ENCODE assay signal across 2 cellular contexts in the genomic region with DNA sequence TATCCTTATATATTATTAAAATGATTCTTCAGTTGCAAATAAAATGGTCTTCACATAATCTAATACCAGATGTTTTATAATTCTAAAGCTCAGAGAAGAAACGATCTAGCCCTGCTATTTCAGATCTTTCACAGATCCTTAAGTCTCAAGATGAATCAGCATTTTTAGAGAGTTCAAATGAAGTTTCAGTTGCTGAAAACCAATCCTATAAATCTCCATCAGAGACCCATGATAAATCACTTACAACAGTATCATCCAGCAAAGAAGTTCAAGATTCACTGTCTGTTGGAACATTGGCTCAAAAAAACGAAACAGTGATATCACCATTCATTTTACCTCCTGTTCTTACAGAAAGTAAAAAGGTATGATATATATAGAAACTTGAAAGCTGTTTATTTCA.
TF ChIP-seq lines count a peak whose summit lies in the region.

No MANE protein-coding gene starts in this region.

TF ChIP-seq in GM23338, 12 proteins besides CTCF, POLR2A, EP300 and RAD21:
- TF ChIP-seq, protein P1, sequence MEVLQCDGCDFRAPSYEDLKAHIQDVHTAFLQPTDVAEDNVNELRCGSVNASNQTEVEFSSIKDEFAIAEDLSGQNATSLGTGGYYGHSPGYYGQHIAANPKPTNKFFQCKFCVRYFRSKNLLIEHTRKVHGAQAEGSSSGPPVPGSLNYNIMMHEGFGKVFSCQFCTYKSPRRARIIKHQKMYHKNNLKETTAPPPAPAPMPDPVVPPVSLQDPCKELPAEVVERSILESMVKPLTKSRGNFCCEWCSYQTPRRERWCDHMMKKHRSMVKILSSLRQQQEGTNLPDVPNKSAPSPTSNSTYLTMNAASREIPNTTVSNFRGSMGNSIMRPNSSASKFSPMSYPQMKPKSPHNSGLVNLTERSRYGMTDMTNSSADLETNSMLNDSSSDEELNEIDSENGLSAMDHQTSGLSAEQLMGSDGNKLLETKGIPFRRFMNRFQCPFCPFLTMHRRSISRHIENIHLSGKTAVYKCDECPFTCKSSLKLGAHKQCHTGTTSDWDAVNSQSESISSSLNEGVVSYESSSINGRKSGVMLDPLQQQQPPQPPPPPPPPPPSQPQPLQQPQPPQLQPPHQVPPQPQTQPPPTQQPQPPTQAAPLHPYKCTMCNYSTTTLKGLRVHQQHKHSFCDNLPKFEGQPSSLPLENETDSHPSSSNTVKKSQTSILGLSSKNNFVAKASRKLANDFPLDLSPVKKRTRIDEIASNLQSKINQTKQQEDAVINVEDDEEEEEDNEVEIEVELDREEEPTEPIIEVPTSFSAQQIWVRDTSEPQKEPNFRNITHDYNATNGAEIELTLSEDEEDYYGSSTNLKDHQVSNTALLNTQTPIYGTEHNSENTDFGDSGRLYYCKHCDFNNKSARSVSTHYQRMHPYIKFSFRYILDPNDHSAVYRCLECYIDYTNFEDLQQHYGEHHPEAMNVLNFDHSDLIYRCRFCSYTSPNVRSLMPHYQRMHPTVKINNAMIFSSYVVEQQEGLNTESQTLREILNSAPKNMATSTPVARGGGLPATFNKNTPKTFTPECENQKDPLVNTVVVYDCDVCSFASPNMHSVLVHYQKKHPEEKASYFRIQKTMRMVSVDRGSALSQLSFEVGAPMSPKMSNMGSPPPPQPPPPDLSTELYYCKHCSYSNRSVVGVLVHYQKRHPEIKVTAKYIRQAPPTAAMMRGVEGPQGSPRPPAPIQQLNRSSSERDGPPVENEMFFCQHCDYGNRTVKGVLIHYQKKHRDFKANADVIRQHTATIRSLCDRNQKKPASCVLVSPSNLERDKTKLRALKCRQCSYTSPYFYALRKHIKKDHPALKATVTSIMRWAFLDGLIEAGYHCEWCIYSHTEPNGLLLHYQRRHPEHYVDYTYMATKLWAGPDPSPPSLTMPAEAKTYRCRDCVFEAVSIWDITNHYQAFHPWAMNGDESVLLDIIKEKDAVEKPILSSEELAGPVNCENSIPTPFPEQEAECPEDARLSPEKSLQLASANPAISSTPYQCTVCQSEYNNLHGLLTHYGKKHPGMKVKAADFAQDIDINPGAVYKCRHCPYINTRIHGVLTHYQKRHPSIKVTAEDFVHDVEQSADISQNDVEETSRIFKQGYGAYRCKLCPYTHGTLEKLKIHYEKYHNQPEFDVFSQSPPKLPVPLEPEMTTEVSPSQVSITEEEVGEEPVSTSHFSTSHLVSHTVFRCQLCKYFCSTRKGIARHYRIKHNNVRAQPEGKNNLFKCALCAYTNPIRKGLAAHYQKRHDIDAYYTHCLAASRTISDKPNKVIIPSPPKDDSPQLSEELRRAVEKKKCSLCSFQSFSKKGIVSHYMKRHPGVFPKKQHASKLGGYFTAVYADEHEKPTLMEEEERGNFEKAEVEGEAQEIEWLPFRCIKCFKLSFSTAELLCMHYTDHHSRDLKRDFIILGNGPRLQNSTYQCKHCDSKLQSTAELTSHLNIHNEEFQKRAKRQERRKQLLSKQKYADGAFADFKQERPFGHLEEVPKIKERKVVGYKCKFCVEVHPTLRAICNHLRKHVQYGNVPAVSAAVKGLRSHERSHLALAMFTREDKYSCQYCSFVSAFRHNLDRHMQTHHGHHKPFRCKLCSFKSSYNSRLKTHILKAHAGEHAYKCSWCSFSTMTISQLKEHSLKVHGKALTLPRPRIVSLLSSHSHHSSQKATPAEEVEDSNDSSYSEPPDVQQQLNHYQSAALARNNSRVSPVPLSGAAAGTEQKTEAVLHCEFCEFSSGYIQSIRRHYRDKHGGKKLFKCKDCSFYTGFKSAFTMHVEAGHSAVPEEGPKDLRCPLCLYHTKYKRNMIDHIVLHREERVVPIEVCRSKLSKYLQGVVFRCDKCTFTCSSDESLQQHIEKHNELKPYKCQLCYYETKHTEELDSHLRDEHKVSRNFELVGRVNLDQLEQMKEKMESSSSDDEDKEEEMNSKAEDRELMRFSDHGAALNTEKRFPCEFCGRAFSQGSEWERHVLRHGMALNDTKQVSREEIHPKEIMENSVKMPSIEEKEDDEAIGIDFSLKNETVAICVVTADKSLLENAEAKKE (CRISPR knock-in tag; IDR thresholded peaks at IDR 0.05): no peak
- TF ChIP-seq ZNF114 (CRISPR knock-in tag; IDR thresholded peaks at IDR 0.05) (no peak), ETS1 (IDR thresholded peaks at IDR 0.05) (no peak), ZNF331 (CRISPR knock-in tag; IDR thresholded peaks at IDR 0.05; ENCODE audit: low read depth) (no peak), EZH2 (IDR thresholded peaks at IDR 0.05; ENCODE audit: low read depth, unreplicated experiment) (no peak)

TF ChIP-seq in K562, 482 proteins besides CTCF, POLR2A, EP300 and RAD21 (continued from another document and continues in another):
- TF ChIP-seq E2F8 (IDR thresholded peaks at IDR 0.05; ENCODE audit: low read depth, partially characterized antibody) (no peak), SIN3B (IDR thresholded peaks at IDR 0.05; ENCODE audit: low read depth) (no peak), NCOA1 (IDR thresholded peaks at IDR 0.05; ENCODE audit: low read depth) (no peak), MEIS2 (IDR thresholded peaks at IDR 0.05; ENCODE audit: partially characterized antibody) (peak; percentile 61), ZNF695 (CRISPR knock-in tag; IDR thresholded peaks at IDR 0.05) (no peak), CUX1 (CRISPR knock-in tag; IDR thresholded peaks at IDR 0.05) (no peak), NR2F6 (CRISPR knock-in tag; IDR thresholded peaks at IDR 0.05) (no peak), MYBL2 (IDR thresholded peaks at IDR 0.05; ENCODE audit: low read depth) (no peak), MYBL2 (CRISPR knock-in tag; IDR thresholded peaks at IDR 0.05; ENCODE audit: borderline replicate concordance) (no peak), TCF15 (CRISPR knock-in tag; IDR thresholded peaks at IDR 0.05) (no peak), NCOR1 (IDR thresholded peaks at IDR 0.05) (no peak), HOXB6 (CRISPR knock-in tag; IDR thresholded peaks at IDR 0.05; ENCODE audit: borderline replicate concordance) (no peak), FOXP4 (CRISPR knock-in tag; IDR thresholded peaks at IDR 0.05; ENCODE audit: borderline replicate concordance) (no peak), ZNF232 (CRISPR knock-in tag; IDR thresholded peaks at IDR 0.05) (no peak), SAFB (IDR thresholded peaks at IDR 0.05; ENCODE audit: borderline replicate concordance, low read depth, low read length) (no peak), ZNF584 (CRISPR knock-in tag; IDR thresholded peaks at IDR 0.05; ENCODE audit: low read depth) (no peak), CHCHD3 (CRISPR knock-in tag; IDR thresholded peaks at IDR 0.05) (no peak), ZNF384 (IDR thresholded peaks at IDR 0.05; ENCODE audit: low read depth, low read length) (no peak), MED1 (CRISPR knock-in tag; IDR thresholded peaks at IDR 0.05; ENCODE audit: borderline replicate concordance) (no peak), TCF3 (CRISPR knock-in tag; IDR thresholded peaks at IDR 0.05) (no peak), ZNF589 (CRISPR knock-in tag; IDR thresholded peaks at IDR 0.05; ENCODE audit: low read depth) (no peak), MAFK (IDR thresholded peaks at IDR 0.05; ENCODE audit: low read length) (peak; percentile 70), ELK3 (CRISPR knock-in tag; IDR thresholded peaks at IDR 0.05) (no peak), ZNF24 (IDR thresholded peaks at IDR 0.05) (no peak), NFE2 (IDR thresholded peaks at IDR 0.05; ENCODE audit: low read depth) (peak; percentile 85)
- TF ChIP-seq, protein P2, sequence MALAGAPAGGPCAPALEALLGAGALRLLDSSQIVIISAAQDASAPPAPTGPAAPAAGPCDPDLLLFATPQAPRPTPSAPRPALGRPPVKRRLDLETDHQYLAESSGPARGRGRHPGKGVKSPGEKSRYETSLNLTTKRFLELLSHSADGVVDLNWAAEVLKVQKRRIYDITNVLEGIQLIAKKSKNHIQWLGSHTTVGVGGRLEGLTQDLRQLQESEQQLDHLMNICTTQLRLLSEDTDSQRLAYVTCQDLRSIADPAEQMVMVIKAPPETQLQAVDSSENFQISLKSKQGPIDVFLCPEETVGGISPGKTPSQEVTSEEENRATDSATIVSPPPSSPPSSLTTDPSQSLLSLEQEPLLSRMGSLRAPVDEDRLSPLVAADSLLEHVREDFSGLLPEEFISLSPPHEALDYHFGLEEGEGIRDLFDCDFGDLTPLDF (CRISPR knock-in tag; IDR thresholded peaks at IDR 0.05): no peak
- TF ChIP-seq, protein P3, sequence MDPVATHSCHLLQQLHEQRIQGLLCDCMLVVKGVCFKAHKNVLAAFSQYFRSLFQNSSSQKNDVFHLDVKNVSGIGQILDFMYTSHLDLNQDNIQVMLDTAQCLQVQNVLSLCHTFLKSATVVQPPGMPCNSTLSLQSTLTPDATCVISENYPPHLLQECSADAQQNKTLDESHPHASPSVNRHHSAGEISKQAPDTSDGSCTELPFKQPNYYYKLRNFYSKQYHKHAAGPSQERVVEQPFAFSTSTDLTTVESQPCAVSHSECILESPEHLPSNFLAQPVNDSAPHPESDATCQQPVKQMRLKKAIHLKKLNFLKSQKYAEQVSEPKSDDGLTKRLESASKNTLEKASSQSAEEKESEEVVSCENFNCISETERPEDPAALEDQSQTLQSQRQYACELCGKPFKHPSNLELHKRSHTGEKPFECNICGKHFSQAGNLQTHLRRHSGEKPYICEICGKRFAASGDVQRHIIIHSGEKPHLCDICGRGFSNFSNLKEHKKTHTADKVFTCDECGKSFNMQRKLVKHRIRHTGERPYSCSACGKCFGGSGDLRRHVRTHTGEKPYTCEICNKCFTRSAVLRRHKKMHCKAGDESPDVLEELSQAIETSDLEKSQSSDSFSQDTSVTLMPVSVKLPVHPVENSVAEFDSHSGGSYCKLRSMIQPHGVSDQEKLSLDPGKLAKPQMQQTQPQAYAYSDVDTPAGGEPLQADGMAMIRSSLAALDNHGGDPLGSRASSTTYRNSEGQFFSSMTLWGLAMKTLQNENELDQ (CRISPR knock-in tag; IDR thresholded peaks at IDR 0.05; ENCODE audit: borderline replicate concordance): no peak
